ENCODE assay signal across 16 cellular contexts in genomic region chr2:86216577-86217555, GRCh38. TPM values are rescaled to one million over a fixed set of nuclear protein-coding genes. Genes with fewer than 3 reads are reported as not detected.
DNase-seq lines count a peak whose midpoint lies in the region; ATAC-seq and TF ChIP-seq lines count a peak whose summit lies in the region.
"Had no signal": no experiment of that assay in that cellular context is flagged by ENCODE, and none has a peak within 500 bp of the region (broad histone marks: within the 10 kb centered on the region; RNA-seq: fewer than 3 reads in every experiment).

No MANE protein-coding gene starts in this region.

- H3K9me3 Mint-ChIP-seq in activated naive CD8-positive, alpha-beta T cell treated with anti-CD3 and anti-CD28 coated beads for 36 hours: no peaks in the 10 kb centered on the region
- H3K9me3 Mint-ChIP-seq: immature natural killer cell; stimulated activated memory B cell treated with anti-CD40 and anti-IgM and Interleukin-4, amounts not matched to agents 10 μg/mL and 1 μg/mL and 100 μg/mL, for 72 hours had no signal

- peak overlapping the region; percentile 41 for H3K4me3 ChIP-seq in GM23248
- H3K4me3 ChIP-seq in tibial nerve: peak overlapping the region in 1 of 4 donors; percentile 37

- intact Hi-C loops in head of caudate nucleus (cut with DNase I): loop anchor here (10.0 kb wide), 1 partner anchor 148 kb away; no protein-coding TSS in a partner anchor

- in situ Hi-C loops in GM23248 (cut with MboI): no loop called here

- H3F3A ChIP-seq in GM23248 (ENCODE audit: insufficient read depth): no peaks in the 10 kb centered on the region; the same call in 1 of the 2 replicates

- H3K36me3 Mint-ChIP-seq in activated naive CD8-positive, alpha-beta T cell treated with anti-CD3 and anti-CD28 coated beads for 36 hours: peaks cover 6% of the 10 kb centered on the region

- H3K4me2 ChIP-seq in GM23248 (ENCODE audit: unreplicated experiment): peak overlapping the region; percentile 55

- no peak for TF ChIP-seq POLR2A in tibial nerve (IDR thresholded peaks at IDR 0.05)

- no peak for TF ChIP-seq CTCF in tibial nerve (IDR thresholded peaks at IDR 0.05)

- ATAC-seq in esophagus mucosa: no peak
- ATAC-seq: naive thymus-derived CD8-positive, alpha-beta T cell; stimulated activated memory B cell treated with anti-CD40 and anti-IgM and Interleukin-4, amounts not matched to agents 10 μg/mL and 1 μg/mL and 100 μg/mL, for 72 hours had no signal

- WGBS in GM23248 (ENCODE audit: low coverage in 1 of 2, low lambda C conversion rate in 2 of 2, missing lambda C conversion rate in 2 of 2), 2 experiments: 48 to 57% methylated on average over 13 of the region's 13 CpGs
- whole genome bisulfite sequencing in tibial nerve, 2 donors: 50 to 55% methylated on average over 13 of the region's 13 CpGs

- H3K27ac ChIP-seq in GM23248 (peak overlapping the region; percentile 66), tibial nerve (no peak overlapping the region)

- H3K9me2 ChIP-seq in GM23248 (ENCODE audit: insufficient read depth): no peaks in the 10 kb centered on the region

- peak overlapping the region; percentile 21 for H3K27ac Mint-ChIP-seq in activated naive CD8-positive, alpha-beta T cell treated with anti-CD3 and anti-CD28 coated beads for 36 hours
- H3K27ac Mint-ChIP-seq: immature natural killer cell; stimulated activated memory B cell treated with anti-CD40 and anti-IgM and Interleukin-4, amounts not matched to agents 10 μg/mL and 1 μg/mL and 100 μg/mL, for 72 hours; T-helper 1 cell treated with Interleukin-12 subunit alpha and Interleukin-12 subunit beta and Interleukin-4 antibody, amounts not matched to agents 30 μg/mL and 1 μg/mL, for 36 hours had no signal

- H3K4me1 Mint-ChIP-seq in activated naive CD8-positive, alpha-beta T cell treated with anti-CD3 and anti-CD28 coated beads for 36 hours: peaks cover 19% of the 10 kb centered on the region

- H2AFZ ChIP-seq in GM23248: peak overlapping the region; percentile 60

- no peaks in the 10 kb centered on the region for H3K27me3 Mint-ChIP-seq in activated naive CD8-positive, alpha-beta T cell treated with anti-CD3 and anti-CD28 coated beads for 36 hours
- H3K27me3 Mint-ChIP-seq: naive thymus-derived CD8-positive, alpha-beta T cell; stimulated activated memory B cell treated with anti-CD40 and anti-IgM and Interleukin-4, amounts not matched to agents 10 μg/mL and 1 μg/mL and 100 μg/mL, for 72 hours had no signal

- H3K36me3 ChIP-seq in GM23248 (ENCODE audit: low read depth): peaks cover 7% of the 10 kb centered on the region
- H3K36me3 ChIP-seq in tibial nerve: peaks cover 0 to 28% (median 0%) of the 10 kb centered on the region in 3 donors

- H3K27me3 ChIP-seq in GM23248 (replicated peaks; ENCODE audit: insufficient read depth) (no peaks in the 10 kb centered on the region), tibial nerve (no peaks in the 10 kb centered on the region)

- H3K9me3 ChIP-seq in GM23248 (ENCODE audit: low read depth): no peaks in the 10 kb centered on the region
- H3K9me3 ChIP-seq in tibial nerve: no peaks in the 10 kb centered on the region

- DNase-seq in A172 (ENCODE audit: low spot score) (peak; percentile 42), GM23248 (peak; percentile 95), head of caudate nucleus (peak in 38 of 42 donors; percentile 27 to 81 (median 56)), GF-D8 (lab: John Stamatoyannopoulos, UW) (no peak), tibial nerve (ENCODE audit: low spot score in 2 of 2) (no peak), NCI-H524 treated with DMSO at 0.1 percent for 48 hours (lab: John Stamatoyannopoulos, UW) (no peak)
- DNase-seq in activated naive CD8-positive, alpha-beta T cell treated with anti-CD3 and anti-CD28 coated beads for 36 hours: no peak
- DNase-seq: activated CD8-positive, alpha-beta memory T cell treated with anti-CD3 and anti-CD28 coated beads, Interleukin-2, amount 50 U/mL, for 4 hours; C1 segment of cervical spinal cord; HCEC 1CT; immature natural killer cell; naive thymus-derived CD8-positive, alpha-beta T cell; NCI-H1048 had no signal

- H3K4me1 ChIP-seq in GM23248 (ENCODE audit: insufficient read depth): peaks cover 17% of the 10 kb centered on the region
- peaks cover 0 to 4% (median 1%) of the 10 kb centered on the region in 4 donors for H3K4me1 ChIP-seq in tibial nerve

- no peaks in the 10 kb centered on the region for H3K79me2 ChIP-seq in GM23248 (ENCODE audit: insufficient read depth)

- TF ChIP-seq EP300 in tibial nerve (IDR thresholded peaks at IDR 0.05): no peak

- no peak overlapping the region for H3K4me3 Mint-ChIP-seq in activated naive CD8-positive, alpha-beta T cell treated with anti-CD3 and anti-CD28 coated beads for 36 hours
- H3K4me3 Mint-ChIP-seq: immature natural killer cell; naive thymus-derived CD8-positive, alpha-beta T cell; stimulated activated memory B cell treated with anti-CD40 and anti-IgM and Interleukin-4, amounts not matched to agents 10 μg/mL and 1 μg/mL and 100 μg/mL, for 72 hours; T-helper 1 cell treated with Interleukin-12 subunit alpha and Interleukin-12 subunit beta and Interleukin-4 antibody, amounts not matched to agents 30 μg/mL and 1 μg/mL, for 36 hours had no signal

- peak overlapping the region; percentile 44; the same call in 1 of the 2 replicates for H3K9ac ChIP-seq in GM23248

- H4K20me1 ChIP-seq in GM23248 (ENCODE audit: insufficient read depth): no peaks in the 10 kb centered on the region

RNA-seq across cellular contexts. Expression of gene MRPL35, which starts 17.6 kb away (rescaled TPM):
- total RNA-seq in A172 (2014; rRNA removed; shearing (Covaris generic)): 69.8 and 74.0 TPM in 2 replicates
- 17.3 and 18.9 TPM in 2 replicates for total RNA-seq in GM23248 (2014; rRNA removed; shearing (Covaris generic))
- polyA plus RNA-seq in GM23248 (2016; fragmentation: Nextera tagmentation; extraction: Ambion mirVana): 45.2 and 46.2 TPM in 2 replicates
- total RNA-seq in activated naive CD8-positive, alpha-beta T cell treated with anti-CD3 and anti-CD28 coated beads for 36 hours: 100 to 1,000 TPM in 1 of 2 experiments, 10 to 100 TPM in 1; 93.9 to 105 TPM
- total RNA-seq in tibial nerve (10 to 100 TPM in 3 of 4 donors, 1 to 10 TPM in 1; 8.6 to 18.4 (median 13.7) TPM), esophagus mucosa (36.7 TPM)

RNA-seq across cellular contexts. Expression of gene IMMT, which starts 21.6 kb away (rescaled TPM):
- total RNA-seq in A172 (2014; rRNA removed; shearing (Covaris generic)): 83.8 and 92.7 TPM in 2 replicates
- 46.4 and 60.4 TPM in 2 replicates for total RNA-seq in GM23248 (2014; rRNA removed; shearing (Covaris generic))
- 75.4 and 76.3 TPM in 2 replicates for polyA plus RNA-seq in GM23248 (2016; fragmentation: Nextera tagmentation; extraction: Ambion mirVana)
- total RNA-seq in activated naive CD8-positive, alpha-beta T cell treated with anti-CD3 and anti-CD28 coated beads for 36 hours: 100 to 1,000 TPM; 154 to 163 TPM
- total RNA-seq in tibial nerve (10 to 100 TPM; 42.6 to 54.3 (median 46.6) TPM), esophagus mucosa (48.7 TPM)

Comparison
In these comparisons a context has a peak if more than half of its experiments do, and no peak if none do; other contexts are left out.
1. DNase-seq: peak in A172 (single experiment), GM23248 (single experiment) and head of caudate nucleus (38 of 42); none in activated naive CD8-positive, alpha-beta T cell treated with anti-CD3 and anti-CD28 coated beads for 36 hours (single experiment), GF-D8 (single experiment), tibial nerve (0 of 2) and NCI-H524 treated with DMSO at 0.1 percent for 48 hours (single experiment).